Comparison of ENCODE assay signal across 24 cellular contexts in the genomic region with DNA sequence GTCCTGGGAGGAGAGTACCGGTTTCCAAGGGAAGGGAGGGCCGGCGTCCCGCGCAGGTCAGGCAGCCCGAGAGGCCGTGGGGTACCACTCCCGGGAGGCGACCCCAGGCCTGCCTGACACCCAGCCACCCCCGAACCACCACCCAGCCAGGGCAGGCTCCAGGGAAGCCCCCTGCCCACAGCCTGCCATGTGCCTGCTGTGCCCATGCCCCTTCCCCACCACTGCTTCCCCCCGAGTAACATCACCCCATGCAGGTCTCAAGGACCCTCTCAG.
"Had no signal": no experiment of that assay in that cellular context is flagged by ENCODE, and none has a peak within 500 bp of the region (broad histone marks: within the 10 kb centered on the region; RNA-seq: fewer than 3 reads in every experiment).

No MANE protein-coding gene starts in this region.

- ATAC-seq: effector memory CD8-positive, alpha-beta T cell; left lobe of liver; naive thymus-derived CD4-positive, alpha-beta T cell; sciatic nerve had no signal

- H3K9me3 ChIP-seq: ovary, stomach, thyroid gland had no signal

- H3K27ac ChIP-seq: hepatocyte, ovary, stomach, thyroid gland had no signal

- H3K27ac Mint-ChIP-seq: effector memory CD8-positive, alpha-beta T cell; memory B cell had no signal

- H3K4me2 ChIP-seq: hepatocyte, smooth muscle cell had no signal

- H3K9me3 Mint-ChIP-seq: effector memory CD8-positive, alpha-beta T cell; memory B cell; naive thymus-derived CD4-positive, alpha-beta T cell had no signal

- H3K4me3 Mint-ChIP-seq: effector memory CD8-positive, alpha-beta T cell; memory B cell had no signal

- H3K4me3 ChIP-seq: hepatocyte, lung, ovary, smooth muscle cell, stomach, thyroid gland had no signal

- DNase-seq: cerebellar nuclear complex; cortex of kidney; effector memory CD8-positive, alpha-beta T cell; erythroblast; head of caudate nucleus; kidney; naive thymus-derived CD4-positive, alpha-beta T cell; occipital lobe; ovary; posterior cingulate gyrus; stimulated activated CD4-positive, alpha-beta T cell treated with anti-CD3 and anti-CD28 coated beads, Interleukin-12 subunit alpha, Interleukin-12 subunit beta, amount 100 ng/mL, for 4 hours; stimulated activated CD4-positive, alpha-beta T cell treated with anti-CD3 and anti-CD28 coated beads, Interleukin-1b, Interleukin-23, amount 100 ng/mL, for 48 hours; stimulated activated CD4-positive, alpha-beta T cell treated with anti-CD3 and anti-CD28 coated beads, Interleukin-4, amount 100 ng/mL, for 1 hour; stimulated activated CD8-positive, alpha-beta memory T cell treated with anti-CD3 and anti-CD28 coated beads, Interleukin-4, amount 100 ng/mL, for 48 hours; stimulated activated naive CD4-positive, alpha-beta T cell treated with Interleukin-2 at 50 U/mL for 16 hours; stomach; thyroid gland; trophoblast cell had no signal

- H3K36me3 ChIP-seq: ovary, thyroid gland had no signal

- H3K36me3 Mint-ChIP-seq: memory B cell; naive thymus-derived CD4-positive, alpha-beta T cell had no signal

- H3K27me3 ChIP-seq: hepatocyte, ovary, thyroid gland had no signal

- H2AFZ ChIP-seq: hepatocyte had no signal
